ENCODE assay signal across 1 cellular context in the genomic region with DNA sequence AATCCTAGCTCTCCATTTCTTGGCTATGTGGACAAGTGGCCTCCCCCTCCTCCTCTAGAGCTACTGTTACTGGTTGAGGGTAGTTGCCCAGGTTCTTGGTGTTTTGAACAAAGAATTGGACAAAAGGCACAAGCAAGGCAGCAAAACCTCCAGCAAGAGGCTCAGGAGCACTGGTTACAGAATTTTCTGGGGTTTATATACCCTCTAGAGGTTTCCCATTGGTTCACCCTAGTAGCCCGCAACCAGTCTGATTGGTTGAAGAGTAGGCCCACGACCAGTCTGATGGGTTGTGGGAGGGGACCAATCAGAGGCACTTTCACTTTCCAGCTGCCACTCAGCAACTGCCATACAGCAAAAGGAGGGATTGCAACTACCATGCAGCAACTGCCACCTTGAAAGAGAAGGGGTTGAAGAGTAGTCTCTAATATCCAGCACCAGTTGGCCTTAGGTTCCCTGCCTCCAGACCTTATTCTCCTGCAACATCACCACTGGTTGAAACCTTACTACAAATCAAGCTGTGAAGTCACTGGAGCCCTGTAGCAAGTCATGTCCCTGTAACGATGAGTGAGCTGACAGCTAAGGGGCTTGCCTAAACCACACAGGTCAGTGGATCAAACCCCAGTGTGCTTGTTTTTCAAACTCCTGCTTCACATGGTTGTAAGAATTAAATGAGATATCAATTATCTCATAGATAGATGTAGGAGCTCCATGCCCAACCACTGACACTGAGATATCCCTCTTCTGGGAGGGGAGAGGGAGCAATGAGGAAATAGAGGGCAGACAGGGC.
TF ChIP-seq lines count a peak whose summit lies in the region.

No MANE protein-coding gene starts in this region.

TF ChIP-seq in IMR-90, 13 proteins besides CTCF, POLR2A, EP300 and RAD21 (continued from another document):
- TF ChIP-seq, protein P1, sequence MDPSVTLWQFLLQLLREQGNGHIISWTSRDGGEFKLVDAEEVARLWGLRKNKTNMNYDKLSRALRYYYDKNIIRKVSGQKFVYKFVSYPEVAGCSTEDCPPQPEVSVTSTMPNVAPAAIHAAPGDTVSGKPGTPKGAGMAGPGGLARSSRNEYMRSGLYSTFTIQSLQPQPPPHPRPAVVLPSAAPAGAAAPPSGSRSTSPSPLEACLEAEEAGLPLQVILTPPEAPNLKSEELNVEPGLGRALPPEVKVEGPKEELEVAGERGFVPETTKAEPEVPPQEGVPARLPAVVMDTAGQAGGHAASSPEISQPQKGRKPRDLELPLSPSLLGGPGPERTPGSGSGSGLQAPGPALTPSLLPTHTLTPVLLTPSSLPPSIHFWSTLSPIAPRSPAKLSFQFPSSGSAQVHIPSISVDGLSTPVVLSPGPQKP (IDR thresholded peaks at IDR 0.05; ENCODE audit: borderline replicate concordance, low read depth, low read length) = no peak
